Comparison of ENCODE assay signal across 8 cellular contexts in the genomic region with DNA sequence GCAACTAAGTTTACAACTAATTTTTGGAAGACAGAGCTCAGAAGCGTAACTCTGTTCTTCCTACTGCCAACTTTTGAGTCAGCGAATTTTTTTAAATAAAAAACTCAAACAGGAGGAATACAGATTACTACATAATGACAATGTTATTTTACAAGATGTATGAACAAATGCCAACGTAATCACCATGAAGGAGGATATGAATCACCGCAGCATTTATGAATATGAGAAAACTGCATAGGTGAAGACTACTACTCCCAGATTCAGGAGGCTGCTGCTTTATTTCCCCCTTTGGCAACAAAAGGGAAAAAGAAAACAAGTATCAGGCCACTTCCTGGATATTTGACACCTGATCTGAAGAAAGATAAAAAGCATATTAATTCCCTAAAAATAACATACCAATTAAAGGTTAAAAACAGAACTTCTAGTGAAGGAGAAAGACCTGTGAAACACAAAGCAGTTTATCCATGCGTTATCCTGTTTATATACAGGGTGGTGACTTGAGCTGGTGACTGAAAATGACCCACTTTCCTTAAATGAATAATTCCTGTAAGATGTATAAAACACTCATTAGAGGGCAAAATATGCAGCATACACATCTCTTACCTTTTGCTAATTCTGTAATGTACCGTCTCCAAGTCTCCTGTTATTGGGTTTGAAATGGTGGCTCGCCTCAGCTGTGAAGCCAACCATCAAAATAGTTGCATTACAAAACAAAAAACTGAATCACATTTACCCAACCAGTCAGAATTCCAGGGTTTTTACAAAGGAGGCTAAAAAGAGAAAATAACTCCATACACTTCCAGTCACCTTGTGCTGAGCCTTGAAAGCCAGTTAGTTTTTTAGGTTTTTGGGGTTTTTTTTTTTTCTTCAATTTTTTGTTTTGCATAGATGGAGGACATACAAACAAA. TPM values are rescaled to one million over a fixed set of nuclear protein-coding genes. Genes with fewer than 3 reads are reported as not detected.
DNase-seq lines count a peak whose midpoint lies in the region; ATAC-seq and TF ChIP-seq lines count a peak whose summit lies in the region.

No MANE protein-coding gene starts in this region.

- intact Hi-C loops in ascending aorta (cut with DNase I) (no loop called here), left ventricle myocardium superior (cut with micrococcal nuclease) (no loop called here), left colon (cut with DNase I, micrococcal nuclease) (no loop called here)

- H3K27ac ChIP-seq in ascending aorta: peak overlapping the region; percentile 53 to 62
- H3K27ac ChIP-seq in smooth muscle cell (ENCODE audit: low read depth): peak overlapping the region; percentile 63

- 83% methylated on average over 7 of the region's 7 CpGs for WGBS in smooth muscle cell (ENCODE audit: low lambda C conversion rate)

- no peaks in the 10 kb centered on the region for H3K27me3 ChIP-seq in ascending aorta
- H3K27me3 ChIP-seq in smooth muscle cell (ENCODE audit: low read depth): no peaks in the 10 kb centered on the region
- no peaks in the 10 kb centered on the region for H3K27me3 ChIP-seq in MG63

- peaks cover 18% of the 10 kb centered on the region for H3F3A ChIP-seq in smooth muscle cell (ENCODE audit: low read depth)

- H3K4me1 ChIP-seq in ascending aorta (peaks cover 0 to 4% of the 10 kb centered on the region in 2 donors), smooth muscle cell (ENCODE audit: low read depth) (no peaks in the 10 kb centered on the region)

- H3K4me2 ChIP-seq in smooth muscle cell: no peak overlapping the region

- H3K4me3 ChIP-seq in HFF-Myc (replicated peaks; ENCODE audit: low read depth, low read length) (no peak overlapping the region), ascending aorta (no peak overlapping the region), smooth muscle cell (no peak overlapping the region), MG63 (no peak overlapping the region)

- DNase-seq in HFF-Myc (ENCODE audit: extremely low read depth, low read depth): peak; percentile 32
- no peak for DNase-seq in ascending aorta (ENCODE audit: low spot score in 2 of 2)
- no peak for DNase-seq in left ventricle myocardium superior
- no peak for DNase-seq in smooth muscle cell (lab: John Stamatoyannopoulos, UW; ENCODE audit: unreplicated experiment)
- DNase-seq in cerebellar cortex (ENCODE audit: low spot score): no peak
- DNase-seq in left colon: no peak
- DNase-seq in MG63: no peak
- no peak for DNase-seq in NCI-H1417 (lab: John Stamatoyannopoulos, UW)

- ATAC-seq in left ventricle myocardium superior (peak; percentile 30), left colon (no peak)

- no peaks in the 10 kb centered on the region for H3K9me3 ChIP-seq in ascending aorta
- no peaks in the 10 kb centered on the region for H3K9me3 ChIP-seq in smooth muscle cell (replicated peaks; ENCODE audit: low read depth)
- H3K9me3 ChIP-seq in MG63: peaks cover 2% of the 10 kb centered on the region; the same call in 1 of the 2 replicates

- TF ChIP-seq CTCF in HFF-Myc (IDR thresholded peaks at IDR 0.05; ENCODE audit: low read depth, low read length, missing control alignments) (no peak), ascending aorta (IDR thresholded peaks at IDR 0.05) (no peak), smooth muscle cell (IDR thresholded peaks at IDR 0.05; ENCODE audit: borderline replicate concordance, insufficient read depth, poor library complexity, severe bottlenecking) (no peak)

- no peak overlapping the region for H3K9ac ChIP-seq in smooth muscle cell (ENCODE audit: low read depth)

- no peak overlapping the region for H2AFZ ChIP-seq in smooth muscle cell (ENCODE audit: low read depth)

- peaks cover 6 to 13% of the 10 kb centered on the region in 2 donors for H3K36me3 ChIP-seq in ascending aorta
- H3K36me3 ChIP-seq in smooth muscle cell (ENCODE audit: low read depth): peaks cover 41% of the 10 kb centered on the region
- peaks cover 18% of the 10 kb centered on the region for H3K36me3 ChIP-seq in MG63

- H4K20me1 ChIP-seq in smooth muscle cell (ENCODE audit: low read depth): peaks cover 96% of the 10 kb centered on the region

- H3K79me2 ChIP-seq in smooth muscle cell (ENCODE audit: low read depth): peaks cover 16% of the 10 kb centered on the region

RNA-seq across cellular contexts. Expression of gene P4HA1, which starts 52.0 kb away (rescaled TPM):
- total RNA-seq in ascending aorta: 6.9 TPM
- 75.0 TPM for total RNA-seq in left ventricle myocardium superior
- 489 and 568 TPM in 2 replicates for total RNA-seq in smooth muscle cell
- polyA plus RNA-seq in smooth muscle cell: 366 and 467 TPM in 2 replicates
- total RNA-seq in left colon: 10 to 100 TPM; 14.1 to 33.3 TPM
- total RNA-seq in MG63 (2014; rRNA removed; shearing (Covaris generic); ENCODE audit: low replicate concordance): 65.9 and 77.0 TPM in 2 replicates
